Comparison of ENCODE assay signal across 8 cellular contexts in genomic region chr9:33604249-33604648, GRCh38.
DNase-seq lines count a peak whose midpoint lies in the region; ATAC-seq and TF ChIP-seq lines count a peak whose summit lies in the region.
"Not testable (repeated sequence)": the region's sequence is repeated elsewhere in the genome, so short reads cannot be mapped to it uniquely, and the experiment has no call there.

No MANE protein-coding gene starts in this region.

- not testable (repeated sequence) for H4K8ac ChIP-seq in IMR-90 (ENCODE audit: low read depth in 2 of 2, low read length in 2 of 2); trophoblast cell (ENCODE audit: low read depth, low read length)

- not testable (repeated sequence) for H3K36me3 ChIP-seq in IMR-90 (ENCODE audit: control insufficient read depth, insufficient read depth, low read length); endodermal cell (ENCODE audit: control insufficient read depth, insufficient read depth, low read length); hepatocyte (replicated peaks; ENCODE audit: insufficient read depth, low read depth); trophoblast cell (ENCODE audit: control insufficient read depth in 1 of 2, insufficient read depth in 2 of 2, low read length in 2 of 2)

- ATAC-seq in IMR-90 (ENCODE audit: low read depth): peak; percentile 79
- ATAC-seq in WTC11: peak; percentile 87

- not testable (repeated sequence) for H3K18ac ChIP-seq in IMR-90 (ENCODE audit: low read depth, low read length); trophoblast cell (ENCODE audit: low read length)

- not testable (repeated sequence) for H2BK5ac ChIP-seq in IMR-90 (ENCODE audit: low read depth, low read length, poor library complexity, severe bottlenecking); trophoblast cell (ENCODE audit: low read depth, low read length, poor library complexity)

- H3K4me1 Mint-ChIP-seq in WTC11, endodermal cell: not testable (repeated sequence)

- not testable (repeated sequence) for H3K9me2 ChIP-seq in hepatocyte (replicated peaks; ENCODE audit: insufficient read depth)

- dilution Hi-C loops in IMR-90 (cut with HindIII; ENCODE audit: low sequenced_read_pairs, unreplicated experiment): not testable (repeated sequence)

- not testable (repeated sequence) for H3K4me1 ChIP-seq in IMR-90 (ENCODE audit: control insufficient read depth, insufficient read depth, low read length); endodermal cell (ENCODE audit: control insufficient read depth, insufficient read depth, low read length); hepatocyte (ENCODE audit: insufficient read depth); trophoblast cell (ENCODE audit: control insufficient read depth in 1 of 2, insufficient read depth in 2 of 2, low read length in 2 of 2)

- not testable (repeated sequence) for H3K4me3 Mint-ChIP-seq in WTC11, endodermal cell

- not testable (repeated sequence) for H4K91ac ChIP-seq in IMR-90 (ENCODE audit: insufficient read depth, low read depth, low read length); trophoblast cell (ENCODE audit: low read depth, low read length)

- not testable (repeated sequence) for TF ChIP-seq POLR2A in IMR-90 (IDR thresholded peaks at IDR 0.05; ENCODE audit: low read depth, low read length)

- not testable (repeated sequence) for H3K79me1 ChIP-seq in IMR-90 (ENCODE audit: low read depth in 1 of 2, low read length in 2 of 2); trophoblast cell (ENCODE audit: low read length)

- peak; percentile 32; the same call in 1 of the 2 replicates for TF ChIP-seq RAD21 in IMR-90 (IDR thresholded peaks at IDR 0.05; ENCODE audit: low read length)

- CTCF ChIA-PET in IMR-90 (lab: Yijun Ruan, JAX): interaction anchor here (0.6 kb wide), 1 partner anchor 16 kb away, joined by 3 read pairs; no protein-coding TSS in a partner anchor
- CTCF ChIA-PET in WTC11 (lab: Charles Lee): interaction anchor here (1.0 to 1.9 kb wide), 6 partner anchors 17 to 157 kb away, joined by 3 to 12 read pairs (median 6); partner anchors contain the start of genes ANKRD18B, AQP3 and NOL6

- peaks cover 10% of the 10 kb centered on the region for H3K36me3 Mint-ChIP-seq in WTC11
- H3K36me3 Mint-ChIP-seq in endodermal cell (ENCODE audit: low read depth): not testable (repeated sequence)

- H2BK20ac ChIP-seq in IMR-90 (ENCODE audit: low read depth, low read length): not testable (repeated sequence)

- WGBS in IMR-90 (ENCODE audit: extremely low coverage in 2 of 2, insufficient read length in 1 of 2), 2 experiments: 0% methylated on average over 1 of the region's 3 CpGs; no CpG with 5 or more reads in 1 of the 2 experiments
- 60 to 75% methylated on average over 1 to 3 of the region's 3 CpGs for WGBS in endodermal cell (ENCODE audit: insufficient coverage in 1 of 2, insufficient read length in 1 of 2), 2 experiments
- 45% methylated on average over 3 of the region's 3 CpGs for WGBS in hepatocyte (ENCODE audit: low lambda C conversion rate, missing lambda C conversion rate)
- WGBS in trophoblast cell (ENCODE audit: extremely low coverage, insufficient coverage, insufficient read length): no CpG with 5 or more reads among the region's 3 CpGs

- H4K20me1 ChIP-seq in IMR-90 (ENCODE audit: insufficient read depth, low read length); hepatocyte (ENCODE audit: insufficient read depth, poor library complexity, severe bottlenecking): not testable (repeated sequence)

- not testable (repeated sequence) for H3K9me3 ChIP-seq in IMR-90 (ENCODE audit: control insufficient read depth, insufficient read depth, low read length); endodermal cell (ENCODE audit: control insufficient read depth, low read length); hepatocyte (ENCODE audit: low read depth); trophoblast cell (ENCODE audit: insufficient read depth, low read depth, low read length)

- intact Hi-C loops in IMR-90 (cut with micrococcal nuclease): not testable (repeated sequence)

- peak; percentile 27 for DNase-seq in AG08396 (ENCODE audit: low spot score)
- DNase-seq in GM12864 (ENCODE audit: low read depth); WTC11 (ENCODE audit: low spot score); hepatocyte (ENCODE audit: low spot score): not testable (repeated sequence)
- peak; percentile 29 for DNase-seq in IMR-90
- peak; percentile 2 to 16 for DNase-seq in NCI-H526 (lab: John Stamatoyannopoulos, UW)
- DNase-seq in endodermal cell: peak; percentile 59
- peak; percentile 33 to 70 for DNase-seq in trophoblast cell

- not testable (repeated sequence) for H3K9ac ChIP-seq in IMR-90 (ENCODE audit: low read depth, low read length); endodermal cell (ENCODE audit: extremely low read depth, low read length, poor library complexity, severe bottlenecking); trophoblast cell (ENCODE audit: low read length)

- not testable (repeated sequence) for H2AFZ ChIP-seq in IMR-90 (replicated peaks; ENCODE audit: low read length, poor library complexity); hepatocyte; trophoblast cell (ENCODE audit: insufficient read depth, low read length, poor library complexity)

- TF ChIP-seq CTCF in GM12864 (IDR thresholded peaks at IDR 0.05; ENCODE audit: low read depth, low read length, missing control alignments): peak; percentile 39
- peak; percentile 39 for TF ChIP-seq CTCF in IMR-90 (conservative IDR thresholded peaks at IDR 0.05; ENCODE audit: low read depth, low read length)
- not testable (repeated sequence) for TF ChIP-seq CTCF in WTC11 (IDR thresholded peaks at IDR 0.05)
- TF ChIP-seq CTCF in endodermal cell (conservative IDR thresholded peaks at IDR 0.05): peak; percentile 65
- TF ChIP-seq CTCF in hepatocyte (IDR thresholded peaks at IDR 0.05; ENCODE audit: poor library complexity): peak; percentile 11

- H2BK15ac ChIP-seq in IMR-90 (ENCODE audit: low read depth, low read length): not testable (repeated sequence)

- H3K27me3 ChIP-seq in IMR-90 (ENCODE audit: control insufficient read depth, insufficient read depth, low read length); endodermal cell (ENCODE audit: control insufficient read depth, insufficient read depth, low read length, poor library complexity, severe bottlenecking); hepatocyte; trophoblast cell (ENCODE audit: insufficient read depth, low read length): not testable (repeated sequence)

- H3K4ac ChIP-seq in IMR-90 (ENCODE audit: low read depth, low read length); trophoblast cell (ENCODE audit: low read depth, low read length): not testable (repeated sequence)

- not testable (repeated sequence) for H3K27ac Mint-ChIP-seq in WTC11, endodermal cell

- H2AK5ac ChIP-seq in IMR-90 (ENCODE audit: low read depth, low read length); trophoblast cell (ENCODE audit: low read length): not testable (repeated sequence)

- H3K27ac ChIP-seq in IMR-90 (ENCODE audit: insufficient read depth, low read length); endodermal cell (ENCODE audit: low read depth, low read length); hepatocyte; trophoblast cell (ENCODE audit: low read depth, low read length): not testable (repeated sequence)

- H3K23ac ChIP-seq in IMR-90 (ENCODE audit: low read depth, low read length); trophoblast cell (ENCODE audit: low read length): not testable (repeated sequence)

- POLR2A ChIA-PET in IMR-90 (lab: Charles Lee; ENCODE audit: unreplicated experiment); WTC11 (lab: Charles Lee): not testable (repeated sequence)

- not testable (repeated sequence) for H3K4me2 ChIP-seq in IMR-90 (ENCODE audit: low read depth, low read length); hepatocyte; trophoblast cell (ENCODE audit: low read length)

- not testable (repeated sequence) for H2AK9ac ChIP-seq in IMR-90 (replicated peaks; ENCODE audit: low read depth, low read length, poor library complexity)

- BruUV-seq in IMR-90 (replicated peaks; lab: Mats Ljungman, UMichigan): not testable (repeated sequence)

- not testable (repeated sequence) for H2BK120ac ChIP-seq in IMR-90 (ENCODE audit: low read depth, low read length); trophoblast cell (ENCODE audit: insufficient read depth, low read length, poor library complexity)

- not testable (repeated sequence) for H3K4me3 ChIP-seq in GM12864 (ENCODE audit: low read depth, low read length); IMR-90 (ENCODE audit: insufficient read depth, low read depth, low read length); endodermal cell (ENCODE audit: low read length); hepatocyte; trophoblast cell (ENCODE audit: low read depth, low read length)

- not testable (repeated sequence) for H3K56ac ChIP-seq in IMR-90 (ENCODE audit: extremely low read depth, insufficient read depth, low read length)

- not testable (repeated sequence) for H2BK12ac ChIP-seq in trophoblast cell (ENCODE audit: low read length)

- not testable (repeated sequence) for H4K5ac ChIP-seq in IMR-90 (ENCODE audit: low read depth, low read length)

- H3K9me3 Mint-ChIP-seq in WTC11: peaks cover 19% of the 10 kb centered on the region
- not testable (repeated sequence) for H3K9me3 Mint-ChIP-seq in endodermal cell

- H3K27me3 Mint-ChIP-seq in WTC11 (ENCODE audit: low read depth); endodermal cell (ENCODE audit: insufficient read depth): not testable (repeated sequence)

- in situ Hi-C loops in IMR-90 (cut with MboI; ENCODE audit: low sequenced_read_pairs): not testable (repeated sequence)

- not testable (repeated sequence) for H3K14ac ChIP-seq in IMR-90 (replicated peaks; ENCODE audit: low read depth, low read length); trophoblast cell (ENCODE audit: low read length)

- not testable (repeated sequence) for H3K79me2 ChIP-seq in hepatocyte; trophoblast cell (ENCODE audit: control insufficient read depth, insufficient read depth, low read length, poor library complexity)

- not testable (repeated sequence) for H3K9me1 ChIP-seq in IMR-90 (ENCODE audit: insufficient read depth, low read length)

- H4K12ac ChIP-seq in trophoblast cell (ENCODE audit: low read depth, low read length): not testable (repeated sequence)
